In genomic region chr4:110059556-110060191, GRCh38 we compare ENCODE assay signal across 1 cellular context.
TF ChIP-seq lines count a peak whose summit lies in the region.

No MANE protein-coding gene starts in this region.

TF ChIP-seq in SK-N-SH, 30 proteins besides CTCF, POLR2A, EP300 and RAD21 (continued from another document):
- TF ChIP-seq FOXJ3 (CRISPR knock-in tag; IDR thresholded peaks at IDR 0.05) (no peak), GABPA (IDR thresholded peaks at IDR 0.05; ENCODE audit: low read depth) (no peak)
